10 cellular contexts compared by ENCODE assay signal in the genomic region with DNA sequence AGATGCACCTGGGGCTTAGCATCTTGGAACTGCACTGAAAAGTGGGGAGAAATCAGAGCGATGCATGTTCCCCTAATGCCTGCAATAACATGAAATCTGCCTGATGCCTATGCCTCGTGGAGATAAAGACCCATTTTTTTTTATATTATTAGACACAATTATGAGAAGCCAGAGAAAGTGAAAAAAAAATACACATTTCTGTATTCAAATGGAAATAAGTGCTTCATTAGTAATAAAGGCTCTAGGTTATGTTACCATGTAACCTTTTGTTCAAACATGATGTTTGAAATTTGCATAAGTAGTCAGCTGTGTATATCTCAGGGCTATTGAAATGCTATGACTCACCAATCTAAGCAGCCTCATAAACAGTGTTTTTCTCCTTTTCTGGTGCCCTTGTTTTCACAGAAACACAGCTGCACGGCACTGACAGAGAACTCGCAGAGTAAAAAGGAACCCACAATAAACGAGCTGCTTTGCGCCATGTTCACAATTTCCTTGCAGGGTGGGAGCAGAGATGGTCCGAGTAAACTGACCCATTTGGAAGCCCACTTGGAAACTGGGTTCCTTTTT.
A peak's percentile ranks its signal among the peaks of the same experiment; 100 is the strongest.
DNase-seq lines count a peak whose midpoint lies in the region; ATAC-seq lines count a peak whose summit lies in the region.
"Had no signal": no experiment of that assay in that cellular context is flagged by ENCODE, and none has a peak within 500 bp of the region (broad histone marks: within the 10 kb centered on the region; RNA-seq: fewer than 3 reads in every experiment).

No MANE protein-coding gene starts in this region.

- peak; percentile 68 for ATAC-seq in GM19395 (IDR thresholded peaks at IDR 0.05; ENCODE audit: unreplicated experiment)
- ATAC-seq in HG03196 (IDR thresholded peaks at IDR 0.05; ENCODE audit: unreplicated experiment), result no peak

- no peaks in the 10 kb centered on the region for H3K4me1 Mint-ChIP-seq in activated CD4-positive, alpha-beta T cell treated with anti-CD3 and anti-CD28 coated beads, Interleukin-2, amount 10 ng/mL, durations not matched to agents 24 days and 14 days

- no peak overlapping the region for H3K4me3 Mint-ChIP-seq in activated CD4-positive, alpha-beta T cell treated with anti-CD3 and anti-CD28 coated beads, Interleukin-2, amount 10 ng/mL, durations not matched to agents 24 days and 14 days
- H3K4me3 Mint-ChIP-seq: CD4-positive, alpha-beta T cell had no signal

- H3K36me3 Mint-ChIP-seq in activated CD4-positive, alpha-beta T cell treated with anti-CD3 and anti-CD28 coated beads, Interleukin-2, amount 10 ng/mL, durations not matched to agents 24 days and 14 days (ENCODE audit: low read depth), result no peaks in the 10 kb centered on the region

- H3K9me3 Mint-ChIP-seq in activated CD4-positive, alpha-beta T cell treated with anti-CD3 and anti-CD28 coated beads, Interleukin-2, amount 10 ng/mL, durations not matched to agents 24 days and 14 days, result no peaks in the 10 kb centered on the region
- H3K9me3 Mint-ChIP-seq: CD4-positive, alpha-beta T cell had no signal

- peaks cover 44% of the 10 kb centered on the region for H3K27me3 Mint-ChIP-seq in activated CD4-positive, alpha-beta T cell treated with anti-CD3 and anti-CD28 coated beads, Interleukin-2, amount 10 ng/mL, durations not matched to agents 24 days and 14 days

- H3K27ac Mint-ChIP-seq in activated CD4-positive, alpha-beta T cell treated with anti-CD3 and anti-CD28 coated beads, Interleukin-2, amount 10 ng/mL, durations not matched to agents 24 days and 14 days, result no peak overlapping the region
- H3K27ac Mint-ChIP-seq: CD4-positive, alpha-beta T cell had no signal

- DNase-seq in AG08396 (ENCODE audit: low spot score), result peak; percentile 60
- DNase-seq in NCI-H1048 (lab: John Stamatoyannopoulos, UW), result peak; percentile 49
- peak; percentile 14 for DNase-seq in glomerular endothelial cell (ENCODE audit: extremely low read depth, low read depth, low spot score)
- DNase-seq in NCI-H82 (lab: John Stamatoyannopoulos, UW), result no peak
- DNase-seq in activated CD4-positive, alpha-beta T cell treated with anti-CD3 and anti-CD28 coated beads, Interleukin-2, amount 10 ng/mL, durations not matched to agents 24 days and 14 days, result no peak
- no peak for DNase-seq in NCI-H1694 (lab: John Stamatoyannopoulos, UW)
- DNase-seq: activated naive CD4-positive, alpha-beta T cell; CD4-positive, alpha-beta T cell had no signal

- intact Hi-C loops in activated CD4-positive, alpha-beta T cell treated with anti-CD3 and anti-CD28 coated beads, Interleukin-2, amount 10 ng/mL, durations not matched to agents 24 days and 14 days (cut with micrococcal nuclease), result no loop called here

Comparison
In these comparisons a context has a peak if more than half of its experiments do, and no peak if none do; other contexts are left out.
1. DNase-seq: peak in AG08396 (single experiment), NCI-H1048 (single experiment) and glomerular endothelial cell (single experiment); none in NCI-H82 (single experiment), activated CD4-positive, alpha-beta T cell treated with anti-CD3 and anti-CD28 coated beads, Interleukin-2, amount 10 ng/mL, durations not matched to agents 24 days and 14 days (single experiment) and NCI-H1694 (single experiment).